ENCODE assay signal across 33 cellular contexts in genomic region chr15:69025320-69025719, GRCh38. TPM values are rescaled to one million over a fixed set of nuclear protein-coding genes. Genes with fewer than 3 reads are reported as not detected.
"Had no signal": no experiment of that assay in that cellular context is flagged by ENCODE, and none has a peak within 500 bp of the region (broad histone marks: within the 10 kb centered on the region; RNA-seq: fewer than 3 reads in every experiment).

No MANE protein-coding gene starts in this region.

- H3K9me3 Mint-ChIP-seq: activated naive CD4-positive, alpha-beta T cell treated with anti-CD3 and anti-CD28 coated beads for 36 hours; activated T-cell treated with anti-CD3 and anti-CD28 coated beads, Interleukin-2, amount 50 U/mL, for 72 hours; dendritic cell treated with granulocyte-macrophage colony-stimulating factor and Interleukin-4, amounts not matched to agents 40 ng/mL and 50 ng/mL, for 4 days; natural killer cell treated with Interleukin-12 subunit alpha and Interleukin-12 subunit beta and Interleukin-15 and Interleukin-18, amount 100 ng/mL, for 72 hours; stimulated activated memory B cell treated with anti-CD40 and anti-IgM and Interleukin-4, amounts not matched to agents 10 μg/mL and 1 μg/mL and 100 μg/mL, for 72 hours; stimulated activated naive CD8-positive, alpha-beta T cell treated with anti-CD3 and anti-CD28 coated beads, Interleukin-15, amount 100 ng/mL, for 72 hours had no signal

- H3K36me3 ChIP-seq: esophagus squamous epithelium, left lung, lower lobe of right lung, neutrophil, pancreas, prostate gland, thyroid gland, upper lobe of left lung, vagina had no signal

- H3K4me3 Mint-ChIP-seq: activated CD8-positive, alpha-beta memory T cell treated with anti-CD3 and anti-CD28 coated beads, Interleukin-2, amount 10 ng/mL, durations not matched to agents 7 days and 5 days; activated CD8-positive, alpha-beta T cell treated with anti-CD3 and anti-CD28 coated beads, Interleukin-2, amount 10 ng/mL, durations not matched to agents 7 days and 5 days; activated naive CD4-positive, alpha-beta T cell treated with anti-CD3 and anti-CD28 coated beads for 36 hours; activated T-cell treated with anti-CD3 and anti-CD28 coated beads, Interleukin-2, amount 50 U/mL, for 72 hours; dendritic cell treated with granulocyte-macrophage colony-stimulating factor and Interleukin-4, amounts not matched to agents 40 ng/mL and 50 ng/mL, for 4 days; natural killer cell treated with Interleukin-12 subunit alpha and Interleukin-12 subunit beta and Interleukin-15 and Interleukin-18, amount 100 ng/mL, for 72 hours; stimulated activated memory B cell treated with anti-CD40 and anti-IgM and Interleukin-4, amounts not matched to agents 10 μg/mL and 1 μg/mL and 100 μg/mL, for 72 hours; stimulated activated naive CD8-positive, alpha-beta T cell treated with anti-CD3 and anti-CD28 coated beads, Interleukin-15, amount 100 ng/mL, for 72 hours; T-helper 17 cell; WTC11 had no signal

- H3K4me3 ChIP-seq: esophagus squamous epithelium, left lung, lower lobe of right lung, mucosa of descending colon, pancreas, prostate gland, skin epidermis, thyroid gland, upper lobe of left lung, vagina had no signal

- H3K27ac ChIP-seq: esophagus squamous epithelium, left lung, lower lobe of right lung, neutrophil, pancreas, prostate gland, skin epidermis, thyroid gland, upper lobe of left lung, vagina had no signal

- H3K9me3 ChIP-seq: esophagus squamous epithelium, left lung, lower lobe of right lung, mucosa of descending colon, neutrophil, pancreas, prostate gland, thyroid gland, upper lobe of left lung, vagina had no signal

- DNase-seq: activated CD4-positive, alpha-beta T cell treated with anti-CD3 and anti-CD28 coated beads for 1 hour; activated CD8-positive, alpha-beta memory T cell treated with anti-CD3 and anti-CD28 coated beads, Interleukin-2, amount 10 ng/mL, durations not matched to agents 7 days and 5 days; activated CD8-positive, alpha-beta T cell treated with anti-CD3 and anti-CD28 coated beads, Interleukin-2, amount 10 ng/mL, durations not matched to agents 7 days and 5 days; activated effector memory CD4-positive, alpha-beta T cell treated with Interleukin-2 at 50 U/mL for 16 hours; activated naive CD4-positive, alpha-beta T cell treated with anti-CD3 and anti-CD28 coated beads for 36 hours; activated T-cell treated with anti-CD3 and anti-CD28 coated beads, Interleukin-2, amount 50 U/mL, for 72 hours; amniotic stem cell; central memory CD4-positive, alpha-beta T cell; effector CD4-positive, alpha-beta T cell; esophagus squamous epithelium; left lung; lower lobe of right lung; mesendoderm; mucosa of descending colon; pancreas; retina; stimulated activated CD4-positive, alpha-beta T cell treated with anti-CD3 and anti-CD28 coated beads, Interleukin-12 subunit alpha, Interleukin-12 subunit beta, amount 100 ng/mL, for 4 hours; stimulated activated CD4-positive, alpha-beta T cell treated with anti-CD3 and anti-CD28 coated beads, Interleukin-4, amount 100 ng/mL, for 4 hours; stimulated activated CD8-positive, alpha-beta memory T cell treated with anti-CD3 and anti-CD28 coated beads, Interleukin-4, amount 100 ng/mL, for 48 hours; stimulated activated naive CD8-positive, alpha-beta T cell treated with anti-CD3 and anti-CD28 coated beads, Interleukin-15, amount 100 ng/mL, for 72 hours; T-helper 17 cell; T1000; thyroid gland; upper lobe of left lung had no signal

- H3K4me1 ChIP-seq: esophagus squamous epithelium, left lung, lower lobe of right lung, pancreas, prostate gland, thyroid gland, upper lobe of left lung, vagina had no signal

- H3K27me3 Mint-ChIP-seq: dendritic cell treated with granulocyte-macrophage colony-stimulating factor and Interleukin-4, amounts not matched to agents 40 ng/mL and 50 ng/mL, for 4 days had no signal

- H3K27ac Mint-ChIP-seq: activated CD8-positive, alpha-beta memory T cell treated with anti-CD3 and anti-CD28 coated beads, Interleukin-2, amount 10 ng/mL, durations not matched to agents 7 days and 5 days; activated CD8-positive, alpha-beta T cell treated with anti-CD3 and anti-CD28 coated beads, Interleukin-2, amount 10 ng/mL, durations not matched to agents 7 days and 5 days; activated naive CD4-positive, alpha-beta T cell treated with anti-CD3 and anti-CD28 coated beads for 36 hours; activated T-cell treated with anti-CD3 and anti-CD28 coated beads, Interleukin-2, amount 50 U/mL, for 72 hours; dendritic cell treated with granulocyte-macrophage colony-stimulating factor and Interleukin-4, amounts not matched to agents 40 ng/mL and 50 ng/mL, for 4 days; natural killer cell treated with Interleukin-12 subunit alpha and Interleukin-12 subunit beta and Interleukin-15 and Interleukin-18, amount 100 ng/mL, for 72 hours; stimulated activated memory B cell treated with anti-CD40 and anti-IgM and Interleukin-4, amounts not matched to agents 10 μg/mL and 1 μg/mL and 100 μg/mL, for 72 hours; T-helper 17 cell; WTC11 had no signal

- H3K27me3 ChIP-seq: left lung, neutrophil, pancreas, thyroid gland, upper lobe of left lung, vagina had no signal

- ATAC-seq: activated CD8-positive, alpha-beta memory T cell treated with anti-CD3 and anti-CD28 coated beads, Interleukin-2, amount 10 ng/mL, durations not matched to agents 7 days and 5 days; activated CD8-positive, alpha-beta T cell treated with anti-CD3 and anti-CD28 coated beads, Interleukin-2, amount 10 ng/mL, durations not matched to agents 7 days and 5 days; left lung; lower lobe of right lung; mucosa of descending colon; natural killer cell treated with Interleukin-12 subunit alpha and Interleukin-12 subunit beta and Interleukin-15 and Interleukin-18, amount 100 ng/mL, for 72 hours; pancreas; sciatic nerve; stimulated activated memory B cell treated with anti-CD40 and anti-IgM and Interleukin-4, amounts not matched to agents 10 μg/mL and 1 μg/mL and 100 μg/mL, for 72 hours; stimulated activated naive CD8-positive, alpha-beta T cell treated with anti-CD3 and anti-CD28 coated beads, Interleukin-15, amount 100 ng/mL, for 72 hours; T-helper 17 cell had no signal

- H3K36me3 Mint-ChIP-seq: activated CD8-positive, alpha-beta memory T cell treated with anti-CD3 and anti-CD28 coated beads, Interleukin-2, amount 10 ng/mL, durations not matched to agents 7 days and 5 days; natural killer cell treated with Interleukin-12 subunit alpha and Interleukin-12 subunit beta and Interleukin-15 and Interleukin-18, amount 100 ng/mL, for 72 hours; stimulated activated memory B cell treated with anti-CD40 and anti-IgM and Interleukin-4, amounts not matched to agents 10 μg/mL and 1 μg/mL and 100 μg/mL, for 72 hours; WTC11 had no signal

- H3K4me1 Mint-ChIP-seq: activated CD8-positive, alpha-beta memory T cell treated with anti-CD3 and anti-CD28 coated beads, Interleukin-2, amount 10 ng/mL, durations not matched to agents 7 days and 5 days; stimulated activated memory B cell treated with anti-CD40 and anti-IgM and Interleukin-4, amounts not matched to agents 10 μg/mL and 1 μg/mL and 100 μg/mL, for 72 hours; stimulated activated naive CD8-positive, alpha-beta T cell treated with anti-CD3 and anti-CD28 coated beads, Interleukin-15, amount 100 ng/mL, for 72 hours had no signal

RNA-seq across cellular contexts. Expression of gene NOX5, which starts 10.8 kb away (rescaled TPM):
- total RNA-seq: activated CD8-positive, alpha-beta T cell treated with anti-CD3 and anti-CD28 coated beads, Interleukin-2, amount 10 ng/mL, durations not matched to agents 7 days and 5 days; activated naive CD4-positive, alpha-beta T cell treated with anti-CD3 and anti-CD28 coated beads for 36 hours; activated T-cell treated with anti-CD3 and anti-CD28 coated beads, Interleukin-2, amount 50 U/mL, for 72 hours; lower lobe of right lung; natural killer cell treated with Interleukin-12 subunit alpha and Interleukin-12 subunit beta and Interleukin-15 and Interleukin-18, amount 100 ng/mL, for 72 hours; T-helper 17 cell; WTC11 had no signal
